In genomic region chr10:8050561-8051108, GRCh38 we compare ENCODE assay signal across 8 cellular contexts. TPM values are rescaled to one million over a fixed set of nuclear protein-coding genes. Genes with fewer than 3 reads are reported as not detected.
A peak's percentile ranks its signal among the peaks of the same experiment; 100 is the strongest.
DNase-seq lines count a peak whose midpoint lies in the region; ATAC-seq, FAIRE-seq and TF ChIP-seq lines count a peak whose summit lies in the region.

No MANE protein-coding gene starts in this region.

- no peak for FAIRE-seq in keratinocyte (lab: Jason Lieb, UNC)
- no peak for FAIRE-seq in RCC 7860 (lab: Jason Lieb, UNC)

- H3K4me3 ChIP-seq in keratinocyte (ENCODE audit: control insufficient read depth in 2 of 3, extremely low read depth in 1 of 3, insufficient read depth in 2 of 3, low read depth in 1 of 3, low read length in 3 of 3) (peak overlapping the region; percentile 47 to 75 (median 72)), subcutaneous abdominal adipose tissue (ENCODE audit: low read depth in 1 of 5, low read length in 5 of 5) (peak overlapping the region in 4 of 5 donors; percentile 48 to 61 (median 52))

- H3K27ac ChIP-seq in keratinocyte (ENCODE audit: control insufficient read depth, insufficient read depth, low read length) (no peak overlapping the region), subcutaneous abdominal adipose tissue (ENCODE audit: low read depth, low read length) (no peak overlapping the region)

- dilution Hi-C loops in keratinocyte (cut with MboI; ENCODE audit: extremely low pct_ligation_motif_present, low sequenced_read_pairs), result no loop called here

- no peak for ATAC-seq in activated T-helper 17 cell treated with anti-CD3 and anti-CD28 coated beads, Interleukin-2, amount 50 U/mL, for 72 hours (replicated peaks)

- peak overlapping the region; percentile 87 for H3K4me2 ChIP-seq in keratinocyte (ENCODE audit: control insufficient read depth, extremely low read depth, insufficient read depth, low read depth, low read length)

- H3K4me1 Mint-ChIP-seq in activated CD4-positive, alpha-beta T cell treated with anti-CD3 and anti-CD28 coated beads, Interleukin-2, amount 10 ng/mL, durations not matched to agents 24 days and 14 days, result peaks cover 28% of the 10 kb centered on the region
- H3K4me1 Mint-ChIP-seq in activated T-helper 17 cell treated with anti-CD3 and anti-CD28 coated beads, Interleukin-2, amount 50 U/mL, for 72 hours, result peaks cover 20% of the 10 kb centered on the region

- TF ChIP-seq CTCF in keratinocyte (optimal IDR thresholded peaks at IDR 0.05 in 1 of 3, IDR thresholded peaks at IDR 0.05 in 1 of 3, conservative IDR thresholded peaks at IDR 0.05 in 1 of 3; ENCODE audit: extremely low read depth in 1 of 3, insufficient read depth in 2 of 3, low read length in 3 of 3), result no peak

- H3K4me1 ChIP-seq in keratinocyte (ENCODE audit: control insufficient read depth, extremely low read depth, insufficient read depth, low read length) (no peaks in the 10 kb centered on the region), subcutaneous abdominal adipose tissue (ENCODE audit: control insufficient read depth in 5 of 5, insufficient read depth in 5 of 5, low read length in 5 of 5) (peaks cover 0 to 63% (median 55%) of the 10 kb centered on the region in 5 donors)

- peaks cover 11% of the 10 kb centered on the region for H3K79me2 ChIP-seq in keratinocyte (ENCODE audit: control insufficient read depth, insufficient read depth, low read length)

- no peaks in the 10 kb centered on the region for H4K20me1 ChIP-seq in keratinocyte (ENCODE audit: control insufficient read depth, extremely low read depth, insufficient read depth, low read length)

- peaks cover 50% of the 10 kb centered on the region for H3K27me3 Mint-ChIP-seq in activated CD4-positive, alpha-beta T cell treated with anti-CD3 and anti-CD28 coated beads, Interleukin-2, amount 10 ng/mL, durations not matched to agents 24 days and 14 days
- H3K27me3 Mint-ChIP-seq in activated T-helper 17 cell treated with anti-CD3 and anti-CD28 coated beads, Interleukin-2, amount 50 U/mL, for 72 hours, result peaks cover 46% of the 10 kb centered on the region

- peak overlapping the region; percentile 91 for H2AFZ ChIP-seq in keratinocyte (ENCODE audit: control insufficient read depth, low read length)

- H3K9ac ChIP-seq in keratinocyte (ENCODE audit: control insufficient read depth, extremely low read depth, insufficient read depth, low read length), result peak overlapping the region; percentile 56
- H3K9ac ChIP-seq in subcutaneous abdominal adipose tissue (ENCODE audit: low read length in 5 of 5), result no peak overlapping the region

- no peaks in the 10 kb centered on the region for H3K9me3 Mint-ChIP-seq in activated CD4-positive, alpha-beta T cell treated with anti-CD3 and anti-CD28 coated beads, Interleukin-2, amount 10 ng/mL, durations not matched to agents 24 days and 14 days
- no peaks in the 10 kb centered on the region for H3K9me3 Mint-ChIP-seq in activated T-helper 17 cell treated with anti-CD3 and anti-CD28 coated beads, Interleukin-2, amount 50 U/mL, for 72 hours

- peak overlapping the region; percentile 79 for H3K4me3 Mint-ChIP-seq in activated CD4-positive, alpha-beta T cell treated with anti-CD3 and anti-CD28 coated beads, Interleukin-2, amount 10 ng/mL, durations not matched to agents 24 days and 14 days
- peak overlapping the region; percentile 62 for H3K4me3 Mint-ChIP-seq in activated T-helper 17 cell treated with anti-CD3 and anti-CD28 coated beads, Interleukin-2, amount 50 U/mL, for 72 hours

- no peaks in the 10 kb centered on the region for H3K9me1 ChIP-seq in keratinocyte (ENCODE audit: control insufficient read depth, extremely low read depth, insufficient read depth, low read length)

- H3K27ac Mint-ChIP-seq in activated CD4-positive, alpha-beta T cell treated with anti-CD3 and anti-CD28 coated beads, Interleukin-2, amount 10 ng/mL, durations not matched to agents 24 days and 14 days, result peak overlapping the region; percentile 72
- no peak overlapping the region for H3K27ac Mint-ChIP-seq in activated T-helper 17 cell treated with anti-CD3 and anti-CD28 coated beads, Interleukin-2, amount 50 U/mL, for 72 hours

- peaks cover 14% of the 10 kb centered on the region for H3K36me3 Mint-ChIP-seq in activated CD4-positive, alpha-beta T cell treated with anti-CD3 and anti-CD28 coated beads, Interleukin-2, amount 10 ng/mL, durations not matched to agents 24 days and 14 days (ENCODE audit: low read depth)
- H3K36me3 Mint-ChIP-seq in activated T-helper 17 cell treated with anti-CD3 and anti-CD28 coated beads, Interleukin-2, amount 50 U/mL, for 72 hours (ENCODE audit: low read depth), result peaks cover 34% of the 10 kb centered on the region

- no peaks in the 10 kb centered on the region for H3K9me3 ChIP-seq in keratinocyte (ENCODE audit: control insufficient read depth, low read depth, low read length)
- no peaks in the 10 kb centered on the region for H3K9me3 ChIP-seq in subcutaneous abdominal adipose tissue (ENCODE audit: control insufficient read depth in 5 of 5, low read length in 5 of 5)

- H3K36me3 ChIP-seq in keratinocyte (ENCODE audit: control insufficient read depth in 2 of 2, extremely low read depth in 1 of 2, insufficient read depth in 2 of 2, low read length in 2 of 2) (no peaks in the 10 kb centered on the region), subcutaneous abdominal adipose tissue (ENCODE audit: control insufficient read depth in 5 of 5, insufficient read depth in 5 of 5, low read length in 5 of 5) (no peaks in the 10 kb centered on the region)

- intact Hi-C loops in activated CD4-positive, alpha-beta T cell treated with anti-CD3 and anti-CD28 coated beads, Interleukin-2, amount 10 ng/mL, durations not matched to agents 24 days and 14 days (cut with micrococcal nuclease), result loop anchor here (5.0 to 10.0 kb wide), 5 partner anchors 233 to 1042 kb away; partner anchors contain the start of gene TAF3

- H3K27me3 ChIP-seq in keratinocyte (ENCODE audit: control insufficient read depth, extremely low read depth, insufficient read depth, low read length), result peaks cover 22% of the 10 kb centered on the region
- peaks cover 54 to 71% (median 65%) of the 10 kb centered on the region in 5 donors for H3K27me3 ChIP-seq in subcutaneous abdominal adipose tissue (ENCODE audit: control insufficient read depth in 5 of 5, insufficient read depth in 4 of 5, low read length in 5 of 5)

- peak; percentile 81 for DNase-seq in activated CD4-positive, alpha-beta T cell treated with anti-CD3 and anti-CD28 coated beads, Interleukin-2, amount 10 ng/mL, durations not matched to agents 24 days and 14 days
- no peak for DNase-seq in activated CD4-positive, alpha-beta T cell treated with anti-CD3 and anti-CD28 coated beads for 1 hour
- no peak for DNase-seq in keratinocyte (ENCODE audit: low read depth, low spot score)
- DNase-seq in RCC 7860 (ENCODE audit: low spot score), result no peak
- no peak for DNase-seq in NCI-H2227 treated with DMSO at 0.1 percent for 48 hours (lab: John Stamatoyannopoulos, UW)
- no peak for DNase-seq in NCI-H187 treated with DMSO at 0.1 percent for 48 hours (lab: John Stamatoyannopoulos, UW)

RNA-seq across cellular contexts. Expression of gene GATA3, which starts 3.9 kb away (rescaled TPM):
- total RNA-seq in activated CD4-positive, alpha-beta T cell treated with anti-CD3 and anti-CD28 coated beads, Interleukin-2, amount 10 ng/mL, durations not matched to agents 24 days and 14 days, result 79.7 and 81.0 TPM in 2 replicates
- 10 to 100 TPM; 14.2 to 25.2 TPM for total RNA-seq in activated T-helper 17 cell treated with anti-CD3 and anti-CD28 coated beads, Interleukin-2, amount 50 U/mL, for 72 hours
- polyA plus RNA-seq in keratinocyte, result 1.7 to 7.7 TPM (median 4.0 TPM) in 3 replicates
- 13.3 TPM for polyA plus RNA-seq in keratinocyte (2011; ENCODE audit: low read depth)
- polyA plus RNA-seq in keratinocyte (2011; cell fraction: cytosol; rRNA removed), result 4.7 and 5.3 TPM in 2 replicates
- 15.8 and 15.9 TPM in 2 replicates for polyA plus RNA-seq in keratinocyte (2011; cell fraction: nucleus; rRNA removed)
- 20.8 and 33.0 TPM in 2 replicates for polyA plus RNA-seq in keratinocyte (2012; ENCODE audit: low replicate concordance)
- polyA minus RNA-seq in keratinocyte, result 1.0 to 7.4 TPM (median 1.9 TPM) in 3 replicates
- polyA minus RNA-seq in keratinocyte (2011; cell fraction: cytosol; rRNA and poly(A)+ RNA removed), result 4.4 TPM
- polyA minus RNA-seq in keratinocyte (2011; cell fraction: nucleus; rRNA and poly(A)+ RNA removed), result 5.5 and 5.8 TPM in 2 replicates
